1 cellular context compared by ENCODE assay signal in the genomic region with DNA sequence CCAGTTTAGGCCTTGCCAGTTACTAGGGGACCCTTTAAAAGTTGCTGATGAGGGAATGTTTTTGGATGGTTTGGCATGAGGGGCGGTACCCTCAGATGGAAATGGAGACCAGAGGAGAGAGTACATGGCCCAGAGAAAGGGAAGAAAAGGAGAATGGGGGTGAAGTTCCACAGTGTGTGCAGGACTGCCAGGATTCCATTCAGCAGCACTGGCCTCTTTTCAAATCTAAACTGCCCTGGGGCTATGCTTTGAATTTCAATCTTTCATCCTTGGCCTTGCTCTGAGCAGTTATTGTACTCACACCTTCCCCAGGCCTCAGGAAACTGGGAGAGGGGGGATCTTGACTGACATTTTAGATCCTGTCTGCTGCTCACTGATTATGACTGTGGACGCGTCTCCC.
TF ChIP-seq lines count a peak whose summit lies in the region.

No MANE protein-coding gene starts in this region.

TF ChIP-seq in H1, 55 proteins besides CTCF, POLR2A, EP300 and RAD21:
- TF ChIP-seq, protein P1, sequence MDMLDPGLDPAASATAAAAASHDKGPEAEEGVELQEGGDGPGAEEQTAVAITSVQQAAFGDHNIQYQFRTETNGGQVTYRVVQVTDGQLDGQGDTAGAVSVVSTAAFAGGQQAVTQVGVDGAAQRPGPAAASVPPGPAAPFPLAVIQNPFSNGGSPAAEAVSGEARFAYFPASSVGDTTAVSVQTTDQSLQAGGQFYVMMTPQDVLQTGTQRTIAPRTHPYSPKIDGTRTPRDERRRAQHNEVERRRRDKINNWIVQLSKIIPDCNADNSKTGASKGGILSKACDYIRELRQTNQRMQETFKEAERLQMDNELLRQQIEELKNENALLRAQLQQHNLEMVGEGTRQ (IDR thresholded peaks at IDR 0.05; ENCODE audit: low read length) = no peak
- TF ChIP-seq SRF (IDR thresholded peaks at IDR 0.05; ENCODE audit: low read depth, low read length) (no peak), POLR2AphosphoS5 (IDR thresholded peaks at IDR 0.05; ENCODE audit: low read depth, low read length) (peak; percentile 20), BRCA1 (IDR thresholded peaks at IDR 0.05; ENCODE audit: low read depth, low read length) (no peak), BACH1 (IDR thresholded peaks at IDR 0.05; ENCODE audit: low read length) (no peak), CHD2 (IDR thresholded peaks at IDR 0.05; ENCODE audit: low read length) (no peak)
- TF ChIP-seq, protein P2, sequence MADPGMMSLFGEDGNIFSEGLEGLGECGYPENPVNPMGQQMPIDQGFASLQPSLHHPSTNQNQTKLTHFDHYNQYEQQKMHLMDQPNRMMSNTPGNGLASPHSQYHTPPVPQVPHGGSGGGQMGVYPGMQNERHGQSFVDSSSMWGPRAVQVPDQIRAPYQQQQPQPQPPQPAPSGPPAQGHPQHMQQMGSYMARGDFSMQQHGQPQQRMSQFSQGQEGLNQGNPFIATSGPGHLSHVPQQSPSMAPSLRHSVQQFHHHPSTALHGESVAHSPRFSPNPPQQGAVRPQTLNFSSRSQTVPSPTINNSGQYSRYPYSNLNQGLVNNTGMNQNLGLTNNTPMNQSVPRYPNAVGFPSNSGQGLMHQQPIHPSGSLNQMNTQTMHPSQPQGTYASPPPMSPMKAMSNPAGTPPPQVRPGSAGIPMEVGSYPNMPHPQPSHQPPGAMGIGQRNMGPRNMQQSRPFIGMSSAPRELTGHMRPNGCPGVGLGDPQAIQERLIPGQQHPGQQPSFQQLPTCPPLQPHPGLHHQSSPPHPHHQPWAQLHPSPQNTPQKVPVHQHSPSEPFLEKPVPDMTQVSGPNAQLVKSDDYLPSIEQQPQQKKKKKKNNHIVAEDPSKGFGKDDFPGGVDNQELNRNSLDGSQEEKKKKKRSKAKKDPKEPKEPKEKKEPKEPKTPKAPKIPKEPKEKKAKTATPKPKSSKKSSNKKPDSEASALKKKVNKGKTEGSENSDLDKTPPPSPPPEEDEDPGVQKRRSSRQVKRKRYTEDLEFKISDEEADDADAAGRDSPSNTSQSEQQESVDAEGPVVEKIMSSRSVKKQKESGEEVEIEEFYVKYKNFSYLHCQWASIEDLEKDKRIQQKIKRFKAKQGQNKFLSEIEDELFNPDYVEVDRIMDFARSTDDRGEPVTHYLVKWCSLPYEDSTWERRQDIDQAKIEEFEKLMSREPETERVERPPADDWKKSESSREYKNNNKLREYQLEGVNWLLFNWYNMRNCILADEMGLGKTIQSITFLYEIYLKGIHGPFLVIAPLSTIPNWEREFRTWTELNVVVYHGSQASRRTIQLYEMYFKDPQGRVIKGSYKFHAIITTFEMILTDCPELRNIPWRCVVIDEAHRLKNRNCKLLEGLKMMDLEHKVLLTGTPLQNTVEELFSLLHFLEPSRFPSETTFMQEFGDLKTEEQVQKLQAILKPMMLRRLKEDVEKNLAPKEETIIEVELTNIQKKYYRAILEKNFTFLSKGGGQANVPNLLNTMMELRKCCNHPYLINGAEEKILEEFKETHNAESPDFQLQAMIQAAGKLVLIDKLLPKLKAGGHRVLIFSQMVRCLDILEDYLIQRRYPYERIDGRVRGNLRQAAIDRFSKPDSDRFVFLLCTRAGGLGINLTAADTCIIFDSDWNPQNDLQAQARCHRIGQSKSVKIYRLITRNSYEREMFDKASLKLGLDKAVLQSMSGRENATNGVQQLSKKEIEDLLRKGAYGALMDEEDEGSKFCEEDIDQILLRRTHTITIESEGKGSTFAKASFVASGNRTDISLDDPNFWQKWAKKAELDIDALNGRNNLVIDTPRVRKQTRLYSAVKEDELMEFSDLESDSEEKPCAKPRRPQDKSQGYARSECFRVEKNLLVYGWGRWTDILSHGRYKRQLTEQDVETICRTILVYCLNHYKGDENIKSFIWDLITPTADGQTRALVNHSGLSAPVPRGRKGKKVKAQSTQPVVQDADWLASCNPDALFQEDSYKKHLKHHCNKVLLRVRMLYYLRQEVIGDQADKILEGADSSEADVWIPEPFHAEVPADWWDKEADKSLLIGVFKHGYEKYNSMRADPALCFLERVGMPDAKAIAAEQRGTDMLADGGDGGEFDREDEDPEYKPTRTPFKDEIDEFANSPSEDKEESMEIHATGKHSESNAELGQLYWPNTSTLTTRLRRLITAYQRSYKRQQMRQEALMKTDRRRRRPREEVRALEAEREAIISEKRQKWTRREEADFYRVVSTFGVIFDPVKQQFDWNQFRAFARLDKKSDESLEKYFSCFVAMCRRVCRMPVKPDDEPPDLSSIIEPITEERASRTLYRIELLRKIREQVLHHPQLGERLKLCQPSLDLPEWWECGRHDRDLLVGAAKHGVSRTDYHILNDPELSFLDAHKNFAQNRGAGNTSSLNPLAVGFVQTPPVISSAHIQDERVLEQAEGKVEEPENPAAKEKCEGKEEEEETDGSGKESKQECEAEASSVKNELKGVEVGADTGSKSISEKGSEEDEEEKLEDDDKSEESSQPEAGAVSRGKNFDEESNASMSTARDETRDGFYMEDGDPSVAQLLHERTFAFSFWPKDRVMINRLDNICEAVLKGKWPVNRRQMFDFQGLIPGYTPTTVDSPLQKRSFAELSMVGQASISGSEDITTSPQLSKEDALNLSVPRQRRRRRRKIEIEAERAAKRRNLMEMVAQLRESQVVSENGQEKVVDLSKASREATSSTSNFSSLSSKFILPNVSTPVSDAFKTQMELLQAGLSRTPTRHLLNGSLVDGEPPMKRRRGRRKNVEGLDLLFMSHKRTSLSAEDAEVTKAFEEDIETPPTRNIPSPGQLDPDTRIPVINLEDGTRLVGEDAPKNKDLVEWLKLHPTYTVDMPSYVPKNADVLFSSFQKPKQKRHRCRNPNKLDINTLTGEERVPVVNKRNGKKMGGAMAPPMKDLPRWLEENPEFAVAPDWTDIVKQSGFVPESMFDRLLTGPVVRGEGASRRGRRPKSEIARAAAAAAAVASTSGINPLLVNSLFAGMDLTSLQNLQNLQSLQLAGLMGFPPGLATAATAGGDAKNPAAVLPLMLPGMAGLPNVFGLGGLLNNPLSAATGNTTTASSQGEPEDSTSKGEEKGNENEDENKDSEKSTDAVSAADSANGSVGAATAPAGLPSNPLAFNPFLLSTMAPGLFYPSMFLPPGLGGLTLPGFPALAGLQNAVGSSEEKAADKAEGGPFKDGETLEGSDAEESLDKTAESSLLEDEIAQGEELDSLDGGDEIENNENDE (IDR thresholded peaks at IDR 0.05; ENCODE audit: insufficient replicate concordance, low read length) = no peak
TF ChIP-seq in H1: peak in this region for 1.
